Comparison of ENCODE assay signal across 18 cellular contexts in genomic region chr19:13956365-13956744, GRCh38. TPM values are rescaled to one million over a fixed set of nuclear protein-coding genes. Genes with fewer than 3 reads are reported as not detected.
"Had no signal": no experiment of that assay in that cellular context is flagged by ENCODE, and none has a peak within 500 bp of the region (broad histone marks: within the 10 kb centered on the region; RNA-seq: fewer than 3 reads in every experiment).

No MANE protein-coding gene starts in this region.

- H3K27ac ChIP-seq: foreskin keratinocyte, sigmoid colon, suprapubic skin, thyroid gland had no signal

- H3K27me3 ChIP-seq: foreskin keratinocyte, sigmoid colon, suprapubic skin, thyroid gland had no signal

- H3K9me3 ChIP-seq: sigmoid colon, suprapubic skin, thyroid gland had no signal

- ATAC-seq: foreskin keratinocyte; left cardiac atrium; stimulated activated effector memory CD8-positive, alpha-beta T cell treated with anti-CD3 and anti-CD28 coated beads, Interleukin-12 subunit alpha, Interleukin-12 subunit beta, amount 100 ng/mL, for 72 hours; stimulated activated naive CD8-positive, alpha-beta T cell treated with anti-CD3 and anti-CD28 coated beads, Interleukin-15, Interleukin-2, amounts not matched to agents 100 U/mL and 50 U/mL, for 24 hours had no signal

- H3K4me1 ChIP-seq: foreskin keratinocyte had no signal

- FAIRE-seq: colon, keratinocyte, urothelium cell line had no signal

- H3K4me3 ChIP-seq: lung, sigmoid colon, suprapubic skin, thyroid gland had no signal

- DNase-seq: cerebellar nuclear complex; foreskin keratinocyte; immature natural killer cell; left cardiac atrium; mesenchymal stem cell; midbrain; naive B cell; sigmoid colon; stimulated activated CD4-positive, alpha-beta T cell treated with anti-CD3 and anti-CD28 coated beads, Interleukin-4, amount 100 ng/mL, for 1 hour; stimulated activated CD8-positive, alpha-beta memory T cell treated with anti-CD3 and anti-CD28 coated beads, Interleukin-4, amount 100 ng/mL, for 48 hours; stimulated activated naive CD8-positive, alpha-beta T cell treated with anti-CD3 and anti-CD28 coated beads, Interleukin-15, Interleukin-2, amounts not matched to agents 100 U/mL and 50 U/mL, for 24 hours; thyroid gland had no signal

RNA-seq across cellular contexts. Expression of gene PODNL1, which starts 18.1 kb away (rescaled TPM):
- total RNA-seq: sigmoid colon had no signal
- polyA plus RNA-seq: immature natural killer cell had no signal
